1 cellular context compared by ENCODE assay signal in genomic region chr16:77236063-77236511, GRCh38.
A peak's percentile ranks its signal among the peaks of the same experiment; 100 is the strongest.
TF ChIP-seq lines count a peak whose summit lies in the region.

No MANE protein-coding gene starts in this region.

TF ChIP-seq in HepG2, 621 proteins besides CTCF, POLR2A, EP300 and RAD21 (continued from another document and continues in another):
- TF ChIP-seq, protein P1, sequence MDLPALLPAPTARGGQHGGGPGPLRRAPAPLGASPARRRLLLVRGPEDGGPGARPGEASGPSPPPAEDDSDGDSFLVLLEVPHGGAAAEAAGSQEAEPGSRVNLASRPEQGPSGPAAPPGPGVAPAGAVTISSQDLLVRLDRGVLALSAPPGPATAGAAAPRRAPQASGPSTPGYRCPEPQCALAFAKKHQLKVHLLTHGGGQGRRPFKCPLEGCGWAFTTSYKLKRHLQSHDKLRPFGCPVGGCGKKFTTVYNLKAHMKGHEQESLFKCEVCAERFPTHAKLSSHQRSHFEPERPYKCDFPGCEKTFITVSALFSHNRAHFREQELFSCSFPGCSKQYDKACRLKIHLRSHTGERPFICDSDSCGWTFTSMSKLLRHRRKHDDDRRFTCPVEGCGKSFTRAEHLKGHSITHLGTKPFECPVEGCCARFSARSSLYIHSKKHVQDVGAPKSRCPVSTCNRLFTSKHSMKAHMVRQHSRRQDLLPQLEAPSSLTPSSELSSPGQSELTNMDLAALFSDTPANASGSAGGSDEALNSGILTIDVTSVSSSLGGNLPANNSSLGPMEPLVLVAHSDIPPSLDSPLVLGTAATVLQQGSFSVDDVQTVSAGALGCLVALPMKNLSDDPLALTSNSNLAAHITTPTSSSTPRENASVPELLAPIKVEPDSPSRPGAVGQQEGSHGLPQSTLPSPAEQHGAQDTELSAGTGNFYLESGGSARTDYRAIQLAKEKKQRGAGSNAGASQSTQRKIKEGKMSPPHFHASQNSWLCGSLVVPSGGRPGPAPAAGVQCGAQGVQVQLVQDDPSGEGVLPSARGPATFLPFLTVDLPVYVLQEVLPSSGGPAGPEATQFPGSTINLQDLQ (CRISPR knock-in tag; IDR thresholded peaks at IDR 0.05): no peak
- TF ChIP-seq HNF4A (CRISPR knock-in tag; IDR thresholded peaks at IDR 0.05): no peak
- TF ChIP-seq ZNF496 (CRISPR knock-in tag; IDR thresholded peaks at IDR 0.05; ENCODE audit: insufficient replicate concordance): no peak
- TF ChIP-seq, protein P2, sequence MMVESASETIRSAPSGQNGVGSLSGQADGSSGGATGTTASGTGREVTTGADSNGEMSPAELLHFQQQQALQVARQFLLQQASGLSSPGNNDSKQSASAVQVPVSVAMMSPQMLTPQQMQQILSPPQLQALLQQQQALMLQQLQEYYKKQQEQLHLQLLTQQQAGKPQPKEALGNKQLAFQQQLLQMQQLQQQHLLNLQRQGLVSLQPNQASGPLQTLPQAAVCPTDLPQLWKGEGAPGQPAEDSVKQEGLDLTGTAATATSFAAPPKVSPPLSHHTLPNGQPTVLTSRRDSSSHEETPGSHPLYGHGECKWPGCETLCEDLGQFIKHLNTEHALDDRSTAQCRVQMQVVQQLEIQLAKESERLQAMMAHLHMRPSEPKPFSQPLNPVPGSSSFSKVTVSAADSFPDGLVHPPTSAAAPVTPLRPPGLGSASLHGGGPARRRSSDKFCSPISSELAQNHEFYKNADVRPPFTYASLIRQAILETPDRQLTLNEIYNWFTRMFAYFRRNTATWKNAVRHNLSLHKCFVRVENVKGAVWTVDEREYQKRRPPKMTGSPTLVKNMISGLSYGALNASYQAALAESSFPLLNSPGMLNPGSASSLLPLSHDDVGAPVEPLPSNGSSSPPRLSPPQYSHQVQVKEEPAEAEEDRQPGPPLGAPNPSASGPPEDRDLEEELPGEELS (CRISPR knock-in tag; IDR thresholded peaks at IDR 0.05): peak; percentile 46; the same call in 1 of the 2 replicates
- peak; percentile 79; the same call in 1 of the 2 replicates for TF ChIP-seq IKZF5 (CRISPR knock-in tag; IDR thresholded peaks at IDR 0.05)
- 0 out of 2 replicates have a peak, but pooled peaks have one; percentile 56 for TF ChIP-seq ZNF44 (CRISPR knock-in tag; IDR thresholded peaks at IDR 0.05)
- TF ChIP-seq, protein P3, sequence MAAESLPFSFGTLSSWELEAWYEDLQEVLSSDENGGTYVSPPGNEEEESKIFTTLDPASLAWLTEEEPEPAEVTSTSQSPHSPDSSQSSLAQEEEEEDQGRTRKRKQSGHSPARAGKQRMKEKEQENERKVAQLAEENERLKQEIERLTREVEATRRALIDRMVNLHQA (CRISPR knock-in tag; IDR thresholded peaks at IDR 0.05): no peak
- peak; percentile 75; the same call in 1 of the 2 replicates for TF ChIP-seq ZBTB44 (CRISPR knock-in tag; IDR thresholded peaks at IDR 0.05)
- TF ChIP-seq KMT2B (CRISPR knock-in tag; IDR thresholded peaks at IDR 0.05): no peak
- no peak for TF ChIP-seq ZBTB40 (IDR thresholded peaks at IDR 0.05)
- TF ChIP-seq ZBTB40 (CRISPR knock-in tag; IDR thresholded peaks at IDR 0.05): no peak
- TF ChIP-seq, protein P4, sequence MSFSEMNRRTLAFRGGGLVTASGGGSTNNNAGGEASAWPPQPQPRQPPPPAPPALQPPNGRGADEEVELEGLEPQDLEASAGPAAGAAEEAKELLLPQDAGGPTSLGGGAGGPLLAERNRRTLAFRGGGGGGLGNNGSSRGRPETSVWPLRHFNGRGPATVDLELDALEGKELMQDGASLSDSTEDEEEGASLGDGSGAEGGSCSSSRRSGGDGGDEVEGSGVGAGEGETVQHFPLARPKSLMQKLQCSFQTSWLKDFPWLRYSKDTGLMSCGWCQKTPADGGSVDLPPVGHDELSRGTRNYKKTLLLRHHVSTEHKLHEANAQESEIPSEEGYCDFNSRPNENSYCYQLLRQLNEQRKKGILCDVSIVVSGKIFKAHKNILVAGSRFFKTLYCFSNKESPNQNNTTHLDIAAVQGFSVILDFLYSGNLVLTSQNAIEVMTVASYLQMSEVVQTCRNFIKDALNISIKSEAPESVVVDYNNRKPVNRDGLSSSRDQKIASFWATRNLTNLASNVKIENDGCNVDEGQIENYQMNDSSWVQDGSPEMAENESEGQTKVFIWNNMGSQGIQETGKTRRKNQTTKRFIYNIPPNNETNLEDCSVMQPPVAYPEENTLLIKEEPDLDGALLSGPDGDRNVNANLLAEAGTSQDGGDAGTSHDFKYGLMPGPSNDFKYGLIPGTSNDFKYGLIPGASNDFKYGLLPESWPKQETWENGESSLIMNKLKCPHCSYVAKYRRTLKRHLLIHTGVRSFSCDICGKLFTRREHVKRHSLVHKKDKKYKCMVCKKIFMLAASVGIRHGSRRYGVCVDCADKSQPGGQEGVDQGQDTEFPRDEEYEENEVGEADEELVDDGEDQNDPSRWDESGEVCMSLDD (CRISPR knock-in tag; IDR thresholded peaks at IDR 0.05; ENCODE audit: borderline replicate concordance): no peak
- TF ChIP-seq, protein P5, sequence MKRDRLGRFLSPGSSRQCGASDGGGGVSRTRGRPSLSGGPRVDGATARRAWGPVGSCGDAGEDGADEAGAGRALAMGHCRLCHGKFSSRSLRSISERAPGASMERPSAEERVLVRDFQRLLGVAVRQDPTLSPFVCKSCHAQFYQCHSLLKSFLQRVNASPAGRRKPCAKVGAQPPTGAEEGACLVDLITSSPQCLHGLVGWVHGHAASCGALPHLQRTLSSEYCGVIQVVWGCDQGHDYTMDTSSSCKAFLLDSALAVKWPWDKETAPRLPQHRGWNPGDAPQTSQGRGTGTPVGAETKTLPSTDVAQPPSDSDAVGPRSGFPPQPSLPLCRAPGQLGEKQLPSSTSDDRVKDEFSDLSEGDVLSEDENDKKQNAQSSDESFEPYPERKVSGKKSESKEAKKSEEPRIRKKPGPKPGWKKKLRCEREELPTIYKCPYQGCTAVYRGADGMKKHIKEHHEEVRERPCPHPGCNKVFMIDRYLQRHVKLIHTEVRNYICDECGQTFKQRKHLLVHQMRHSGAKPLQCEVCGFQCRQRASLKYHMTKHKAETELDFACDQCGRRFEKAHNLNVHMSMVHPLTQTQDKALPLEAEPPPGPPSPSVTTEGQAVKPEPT (CRISPR knock-in tag; IDR thresholded peaks at IDR 0.05; ENCODE audit: low read depth): no peak
- TF ChIP-seq ZMYM2 (CRISPR knock-in tag; IDR thresholded peaks at IDR 0.05): no peak
- no peak for TF ChIP-seq ZNF550 (CRISPR knock-in tag; IDR thresholded peaks at IDR 0.05; ENCODE audit: borderline replicate concordance)
- no peak for TF ChIP-seq ZNF678 (CRISPR knock-in tag; IDR thresholded peaks at IDR 0.05)
- TF ChIP-seq TIGD3 (CRISPR knock-in tag; IDR thresholded peaks at IDR 0.05; ENCODE audit: borderline replicate concordance): 0 out of 2 replicates have a peak, but pooled peaks have one; percentile 53
- no peak for TF ChIP-seq ZNF136 (CRISPR knock-in tag; IDR thresholded peaks at IDR 0.05; ENCODE audit: low read depth)
- TF ChIP-seq, protein P6, sequence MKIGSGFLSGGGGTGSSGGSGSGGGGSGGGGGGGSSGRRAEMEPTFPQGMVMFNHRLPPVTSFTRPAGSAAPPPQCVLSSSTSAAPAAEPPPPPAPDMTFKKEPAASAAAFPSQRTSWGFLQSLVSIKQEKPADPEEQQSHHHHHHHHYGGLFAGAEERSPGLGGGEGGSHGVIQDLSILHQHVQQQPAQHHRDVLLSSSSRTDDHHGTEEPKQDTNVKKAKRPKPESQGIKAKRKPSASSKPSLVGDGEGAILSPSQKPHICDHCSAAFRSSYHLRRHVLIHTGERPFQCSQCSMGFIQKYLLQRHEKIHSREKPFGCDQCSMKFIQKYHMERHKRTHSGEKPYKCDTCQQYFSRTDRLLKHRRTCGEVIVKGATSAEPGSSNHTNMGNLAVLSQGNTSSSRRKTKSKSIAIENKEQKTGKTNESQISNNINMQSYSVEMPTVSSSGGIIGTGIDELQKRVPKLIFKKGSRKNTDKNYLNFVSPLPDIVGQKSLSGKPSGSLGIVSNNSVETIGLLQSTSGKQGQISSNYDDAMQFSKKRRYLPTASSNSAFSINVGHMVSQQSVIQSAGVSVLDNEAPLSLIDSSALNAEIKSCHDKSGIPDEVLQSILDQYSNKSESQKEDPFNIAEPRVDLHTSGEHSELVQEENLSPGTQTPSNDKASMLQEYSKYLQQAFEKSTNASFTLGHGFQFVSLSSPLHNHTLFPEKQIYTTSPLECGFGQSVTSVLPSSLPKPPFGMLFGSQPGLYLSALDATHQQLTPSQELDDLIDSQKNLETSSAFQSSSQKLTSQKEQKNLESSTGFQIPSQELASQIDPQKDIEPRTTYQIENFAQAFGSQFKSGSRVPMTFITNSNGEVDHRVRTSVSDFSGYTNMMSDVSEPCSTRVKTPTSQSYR (CRISPR knock-in tag; IDR thresholded peaks at IDR 0.05; ENCODE audit: borderline replicate concordance): no peak; the same call in 1 of the 2 replicates
- peak; percentile 28 for TF ChIP-seq HNRNPLL (IDR thresholded peaks at IDR 0.05; ENCODE audit: low read depth, low read length, poor library complexity, severe bottlenecking)
